ENCODE assay signal across 8 cellular contexts in genomic region chr6:4135665-4136353, GRCh38.
DNase-seq lines count a peak whose midpoint lies in the region; ATAC-seq and TF ChIP-seq lines count a peak whose summit lies in the region.

No MANE protein-coding gene starts in this region.

- no peak for TF ChIP-seq CTCF in AG09309 (IDR thresholded peaks at IDR 0.05; ENCODE audit: control insufficient read depth, insufficient read depth, low read depth, low read length, missing control alignments)

- peak overlapping the region; percentile 79 for H3K4me3 ChIP-seq in AG09309 (ENCODE audit: control insufficient read depth, low read depth, low read length)

- peaks cover 13% of the 10 kb centered on the region for H3K36me3 Mint-ChIP-seq in central memory CD8-positive, alpha-beta T cell (ENCODE audit: insufficient read depth)

- peak; percentile 69 for ATAC-seq in GM19025 (IDR thresholded peaks at IDR 0.05; ENCODE audit: low read depth, unreplicated experiment)
- peak; percentile 70 for ATAC-seq in HG03196 (IDR thresholded peaks at IDR 0.05; ENCODE audit: unreplicated experiment)
- peak; percentile 85 to 89 for ATAC-seq in activated CD4-positive, CD25-positive, alpha-beta regulatory T cell treated with anti-CD3 and anti-CD28 coated beads, Interleukin-2, amount 50 U/mL, for 24 hours
- ATAC-seq in central memory CD8-positive, alpha-beta T cell (replicated peaks; ENCODE audit: extremely low read depth, poor library complexity, severe bottlenecking): peak; percentile 85

- peak overlapping the region; percentile 91 for H3K4me3 Mint-ChIP-seq in central memory CD8-positive, alpha-beta T cell

- H3K9me3 Mint-ChIP-seq in central memory CD8-positive, alpha-beta T cell: no peaks in the 10 kb centered on the region

- peak overlapping the region; percentile 91 for H3K27ac Mint-ChIP-seq in central memory CD8-positive, alpha-beta T cell (ENCODE audit: low read depth)

- no peaks in the 10 kb centered on the region for H3K27me3 Mint-ChIP-seq in central memory CD8-positive, alpha-beta T cell

- DNase-seq in AG09309 (ENCODE audit: low read depth) (peak; percentile 78), NCI-H345 treated with DMSO at 0.1 percent for 48 hours (lab: John Stamatoyannopoulos, UW; ENCODE audit: unreplicated experiment) (peak; percentile 19), islet precursor cell (peak; percentile 98)
- DNase-seq in central memory CD8-positive, alpha-beta T cell (ENCODE audit: low spot score in 2 of 2): peak; percentile 79 to 80
- DNase-seq in stimulated activated CD4-positive, alpha-beta T cell treated with anti-CD3 and anti-CD28 coated beads, Interleukin-12 subunit alpha, Interleukin-12 subunit beta, amount 100 ng/mL, for 24 hours (ENCODE audit: low read depth in 2 of 2): peak; percentile 84 to 92

- H3K4me1 Mint-ChIP-seq in central memory CD8-positive, alpha-beta T cell: peaks cover 55% of the 10 kb centered on the region

Comparison
In these comparisons a context has a peak if more than half of its experiments do, and no peak if none do; other contexts are left out.
1. Peak in every context shown above with its lines: DNase-seq, ATAC-seq and H3K4me3 ChIP-seq.
2. DNase-seq: peak in every context shown above with its lines; median percentile 98 in islet precursor cell; 88 in stimulated activated CD4-positive, alpha-beta T cell treated with anti-CD3 and anti-CD28 coated beads, Interleukin-12 subunit alpha, Interleukin-12 subunit beta, amount 100 ng/mL, for 24 hours; 80 in central memory CD8-positive, alpha-beta T cell; 78 in AG09309; 19 in NCI-H345 treated with DMSO at 0.1 percent for 48 hours.